In the genomic region with DNA sequence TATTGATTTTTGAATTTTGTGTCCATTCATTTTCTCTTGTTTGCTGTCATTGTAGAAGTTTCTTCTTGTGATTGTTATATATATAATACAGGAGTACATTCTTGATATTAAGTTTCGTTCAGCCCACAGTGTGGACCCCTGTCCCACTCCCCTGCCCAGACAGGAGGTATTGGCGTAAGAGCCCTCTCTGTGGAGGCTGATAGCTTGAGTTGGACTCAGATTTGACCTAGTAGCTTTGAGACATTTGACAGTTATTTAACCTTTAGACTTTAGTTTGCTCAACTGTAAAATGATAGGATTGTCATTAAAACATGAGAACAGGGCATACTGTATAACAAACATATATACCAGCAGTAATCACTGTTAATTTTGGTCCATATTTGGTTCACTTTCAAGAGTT, we compare ENCODE assay signal across 1 cellular context.
A peak's percentile ranks its signal among the peaks of the same experiment; 100 is the strongest.
TF ChIP-seq lines count a peak whose summit lies in the region.

No MANE protein-coding gene starts in this region.

TF ChIP-seq in HepG2, 621 proteins besides CTCF, POLR2A, EP300 and RAD21 (continued from another document):
- no peak for TF ChIP-seq ZNF598 (CRISPR knock-in tag; IDR thresholded peaks at IDR 0.05; ENCODE audit: borderline replicate concordance)
- TF ChIP-seq, protein P1, sequence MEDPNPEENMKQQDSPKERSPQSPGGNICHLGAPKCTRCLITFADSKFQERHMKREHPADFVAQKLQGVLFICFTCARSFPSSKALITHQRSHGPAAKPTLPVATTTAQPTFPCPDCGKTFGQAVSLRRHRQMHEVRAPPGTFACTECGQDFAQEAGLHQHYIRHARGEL (CRISPR knock-in tag; IDR thresholded peaks at IDR 0.05): no peak
- peak; percentile 42; the same call in 1 of the 2 replicates for TF ChIP-seq RARA (CRISPR knock-in tag; IDR thresholded peaks at IDR 0.05)
- TF ChIP-seq SIX4 (CRISPR knock-in tag; IDR thresholded peaks at IDR 0.05): 0 out of 2 replicates have a peak, but pooled peaks have one; percentile 18
- TF ChIP-seq HNF4G (IDR thresholded peaks at IDR 0.05; ENCODE audit: borderline replicate concordance, low read depth, low read length): peak; percentile 33; the same call in 1 of the 2 replicates
- no peak for TF ChIP-seq HNF4G (CRISPR knock-in tag; IDR thresholded peaks at IDR 0.05; ENCODE audit: borderline replicate concordance, low read depth)
- no peak for TF ChIP-seq POLR2AphosphoS5 (IDR thresholded peaks at IDR 0.05; ENCODE audit: low read depth, low read length)
- peak; percentile 59 for TF ChIP-seq HNF4A (CRISPR knock-in tag; IDR thresholded peaks at IDR 0.05)
- 0 out of 2 replicates have a peak, but pooled peaks have one; percentile 26 for TF ChIP-seq HOMEZ (CRISPR knock-in tag; IDR thresholded peaks at IDR 0.05; ENCODE audit: low read depth)
- no peak for TF ChIP-seq PREB (CRISPR knock-in tag; IDR thresholded peaks at IDR 0.05)
- TF ChIP-seq ASH2L (IDR thresholded peaks at IDR 0.05; ENCODE audit: insufficient read length, low read depth, low read length): peak; percentile 48
- TF ChIP-seq, protein P2, sequence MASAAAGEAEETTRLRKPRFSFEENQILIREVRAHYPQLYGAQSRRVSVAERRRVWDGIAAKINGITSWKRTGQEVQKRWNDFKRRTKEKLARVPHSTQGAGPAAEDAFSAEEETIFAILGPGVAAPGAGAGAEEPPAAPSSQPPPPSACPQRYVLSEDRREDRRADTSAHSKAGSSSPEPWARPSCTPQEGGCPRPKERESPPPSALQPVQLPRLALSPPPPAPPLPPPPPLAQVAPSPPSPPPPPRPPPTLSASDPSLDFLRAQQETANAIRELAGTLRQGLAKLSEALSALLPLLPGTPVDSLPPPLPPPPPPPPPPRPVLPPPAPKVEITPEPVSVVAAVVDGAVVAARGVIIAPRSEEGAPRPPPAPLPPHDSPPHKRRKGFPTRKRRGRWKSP (CRISPR knock-in tag; IDR thresholded peaks at IDR 0.05): no peak
- no peak for TF ChIP-seq TCF7L2 (IDR thresholded peaks at IDR 0.05; ENCODE audit: low read depth, low read length)
- TF ChIP-seq, protein P3, sequence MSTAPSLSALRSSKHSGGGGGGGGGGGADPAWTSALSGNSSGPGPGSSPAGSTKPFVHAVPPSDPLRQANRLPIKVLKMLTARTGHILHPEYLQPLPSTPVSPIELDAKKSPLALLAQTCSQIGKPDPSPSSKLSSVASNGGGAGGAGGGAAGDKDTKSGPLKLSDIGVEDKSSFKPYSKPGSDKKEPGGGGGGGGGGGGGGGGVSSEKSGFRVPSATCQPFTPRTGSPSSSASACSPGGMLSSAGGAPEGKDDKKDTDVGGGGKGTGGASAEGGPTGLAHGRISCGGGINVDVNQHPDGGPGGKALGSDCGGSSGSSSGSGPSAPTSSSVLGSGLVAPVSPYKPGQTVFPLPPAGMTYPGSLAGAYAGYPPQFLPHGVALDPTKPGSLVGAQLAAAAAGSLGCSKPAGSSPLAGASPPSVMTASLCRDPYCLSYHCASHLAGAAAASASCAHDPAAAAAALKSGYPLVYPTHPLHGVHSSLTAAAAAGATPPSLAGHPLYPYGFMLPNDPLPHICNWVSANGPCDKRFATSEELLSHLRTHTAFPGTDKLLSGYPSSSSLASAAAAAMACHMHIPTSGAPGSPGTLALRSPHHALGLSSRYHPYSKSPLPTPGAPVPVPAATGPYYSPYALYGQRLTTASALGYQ (CRISPR knock-in tag; IDR thresholded peaks at IDR 0.05): no peak
- peak; percentile 68; the same call in 1 of the 2 replicates for TF ChIP-seq SIX1 (CRISPR knock-in tag; IDR thresholded peaks at IDR 0.05; ENCODE audit: borderline replicate concordance)
- peak; percentile 43; the same call in 1 of the 2 replicates for TF ChIP-seq FOXJ3 (CRISPR knock-in tag; IDR thresholded peaks at IDR 0.05; ENCODE audit: borderline replicate concordance)
- TF ChIP-seq ARID5B (CRISPR knock-in tag; IDR thresholded peaks at IDR 0.05): peak; percentile 36
- TF ChIP-seq SOX6 (IDR thresholded peaks at IDR 0.05): no peak
- peak; percentile 50; the same call in 1 of the 2 replicates for TF ChIP-seq SOX6 (CRISPR knock-in tag; IDR thresholded peaks at IDR 0.05)
- TF ChIP-seq, protein P4, sequence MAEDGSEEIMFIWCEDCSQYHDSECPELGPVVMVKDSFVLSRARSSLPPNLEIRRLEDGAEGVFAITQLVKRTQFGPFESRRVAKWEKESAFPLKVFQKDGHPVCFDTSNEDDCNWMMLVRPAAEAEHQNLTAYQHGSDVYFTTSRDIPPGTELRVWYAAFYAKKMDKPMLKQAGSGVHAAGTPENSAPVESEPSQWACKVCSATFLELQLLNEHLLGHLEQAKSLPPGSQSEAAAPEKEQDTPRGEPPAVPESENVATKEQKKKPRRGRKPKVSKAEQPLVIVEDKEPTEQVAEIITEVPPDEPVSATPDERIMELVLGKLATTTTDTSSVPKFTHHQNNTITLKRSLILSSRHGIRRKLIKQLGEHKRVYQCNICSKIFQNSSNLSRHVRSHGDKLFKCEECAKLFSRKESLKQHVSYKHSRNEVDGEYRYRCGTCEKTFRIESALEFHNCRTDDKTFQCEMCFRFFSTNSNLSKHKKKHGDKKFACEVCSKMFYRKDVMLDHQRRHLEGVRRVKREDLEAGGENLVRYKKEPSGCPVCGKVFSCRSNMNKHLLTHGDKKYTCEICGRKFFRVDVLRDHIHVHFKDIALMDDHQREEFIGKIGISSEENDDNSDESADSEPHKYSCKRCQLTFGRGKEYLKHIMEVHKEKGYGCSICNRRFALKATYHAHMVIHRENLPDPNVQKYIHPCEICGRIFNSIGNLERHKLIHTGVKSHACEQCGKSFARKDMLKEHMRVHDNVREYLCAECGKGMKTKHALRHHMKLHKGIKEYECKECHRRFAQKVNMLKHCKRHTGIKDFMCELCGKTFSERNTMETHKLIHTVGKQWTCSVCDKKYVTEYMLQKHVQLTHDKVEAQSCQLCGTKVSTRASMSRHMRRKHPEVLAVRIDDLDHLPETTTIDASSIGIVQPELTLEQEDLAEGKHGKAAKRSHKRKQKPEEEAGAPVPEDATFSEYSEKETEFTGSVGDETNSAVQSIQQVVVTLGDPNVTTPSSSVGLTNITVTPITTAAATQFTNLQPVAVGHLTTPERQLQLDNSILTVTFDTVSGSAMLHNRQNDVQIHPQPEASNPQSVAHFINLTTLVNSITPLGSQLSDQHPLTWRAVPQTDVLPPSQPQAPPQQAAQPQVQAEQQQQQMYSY (CRISPR knock-in tag; IDR thresholded peaks at IDR 0.05): no peak
- TF ChIP-seq GATAD2A (CRISPR knock-in tag; IDR thresholded peaks at IDR 0.05): peak; percentile 52; the same call in 1 of the 2 replicates
- no peak for TF ChIP-seq AFF4 (CRISPR knock-in tag; IDR thresholded peaks at IDR 0.05)
- TF ChIP-seq SALL1 (CRISPR knock-in tag; IDR thresholded peaks at IDR 0.05): peak; percentile 46; the same call in 1 of the 2 replicates
- TF ChIP-seq GABPA (IDR thresholded peaks at IDR 0.05; ENCODE audit: low read depth, low read length): no peak
- TF ChIP-seq GABPA (CRISPR knock-in tag; IDR thresholded peaks at IDR 0.05; ENCODE audit: low read depth): no peak
- TF ChIP-seq ZBTB7B (CRISPR knock-in tag; IDR thresholded peaks at IDR 0.05): 0 out of 2 replicates have a peak, but pooled peaks have one; percentile 39
- no peak for TF ChIP-seq ZNF546 (CRISPR knock-in tag; conservative IDR thresholded peaks at IDR 0.05)
- TF ChIP-seq, protein P5, sequence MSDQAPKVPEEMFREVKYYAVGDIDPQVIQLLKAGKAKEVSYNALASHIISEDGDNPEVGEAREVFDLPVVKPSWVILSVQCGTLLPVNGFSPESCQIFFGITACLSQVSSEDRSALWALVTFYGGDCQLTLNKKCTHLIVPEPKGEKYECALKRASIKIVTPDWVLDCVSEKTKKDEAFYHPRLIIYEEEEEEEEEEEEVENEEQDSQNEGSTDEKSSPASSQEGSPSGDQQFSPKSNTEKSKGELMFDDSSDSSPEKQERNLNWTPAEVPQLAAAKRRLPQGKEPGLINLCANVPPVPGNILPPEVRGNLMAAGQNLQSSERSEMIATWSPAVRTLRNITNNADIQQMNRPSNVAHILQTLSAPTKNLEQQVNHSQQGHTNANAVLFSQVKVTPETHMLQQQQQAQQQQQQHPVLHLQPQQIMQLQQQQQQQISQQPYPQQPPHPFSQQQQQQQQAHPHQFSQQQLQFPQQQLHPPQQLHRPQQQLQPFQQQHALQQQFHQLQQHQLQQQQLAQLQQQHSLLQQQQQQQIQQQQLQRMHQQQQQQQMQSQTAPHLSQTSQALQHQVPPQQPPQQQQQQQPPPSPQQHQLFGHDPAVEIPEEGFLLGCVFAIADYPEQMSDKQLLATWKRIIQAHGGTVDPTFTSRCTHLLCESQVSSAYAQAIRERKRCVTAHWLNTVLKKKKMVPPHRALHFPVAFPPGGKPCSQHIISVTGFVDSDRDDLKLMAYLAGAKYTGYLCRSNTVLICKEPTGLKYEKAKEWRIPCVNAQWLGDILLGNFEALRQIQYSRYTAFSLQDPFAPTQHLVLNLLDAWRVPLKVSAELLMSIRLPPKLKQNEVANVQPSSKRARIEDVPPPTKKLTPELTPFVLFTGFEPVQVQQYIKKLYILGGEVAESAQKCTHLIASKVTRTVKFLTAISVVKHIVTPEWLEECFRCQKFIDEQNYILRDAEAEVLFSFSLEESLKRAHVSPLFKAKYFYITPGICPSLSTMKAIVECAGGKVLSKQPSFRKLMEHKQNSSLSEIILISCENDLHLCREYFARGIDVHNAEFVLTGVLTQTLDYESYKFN (CRISPR knock-in tag; conservative IDR thresholded peaks at IDR 0.05): peak; percentile 39; the same call in 1 of the 2 replicates
- TF ChIP-seq EHMT2 (IDR thresholded peaks at IDR 0.05; ENCODE audit: borderline replicate concordance, low read depth, low read length): peak; percentile 26; the same call in 1 of the 2 replicates
